ENCODE assay signal across 18 cellular contexts in genomic region chr5:133700251-133700650, GRCh38.
"Had no signal": no experiment of that assay in that cellular context is flagged by ENCODE, and none has a peak within 500 bp of the region (broad histone marks: within the 10 kb centered on the region; RNA-seq: fewer than 3 reads in every experiment).

No MANE protein-coding gene starts in this region.

- FAIRE-seq: keratinocyte had no signal

- H3K27me3 ChIP-seq: body of pancreas, dorsolateral prefrontal cortex, tibial nerve, vagina had no signal

- H3K9me3 Mint-ChIP-seq: activated CD4-positive, alpha-beta memory T cell treated with anti-CD3 and anti-CD28 coated beads for 36 hours; activated naive CD8-positive, alpha-beta T cell treated with anti-CD3 and anti-CD28 coated beads for 36 hours; endodermal cell had no signal

- H3K9me3 ChIP-seq: body of pancreas, lower lobe of right lung, tibial nerve, vagina had no signal

- H3K27ac ChIP-seq: body of pancreas, dorsolateral prefrontal cortex, lower lobe of right lung, tibial nerve, vagina, WERI-Rb-1 had no signal

- H3K27ac Mint-ChIP-seq: activated CD4-positive, alpha-beta memory T cell treated with anti-CD3 and anti-CD28 coated beads for 36 hours; activated naive CD8-positive, alpha-beta T cell treated with anti-CD3 and anti-CD28 coated beads for 36 hours; activated T-cell treated with anti-CD3 and anti-CD28 coated beads, Interleukin-2, amount 50 U/mL, for 72 hours; endodermal cell; natural killer cell had no signal

- H3K4me3 Mint-ChIP-seq: activated CD4-positive, alpha-beta memory T cell treated with anti-CD3 and anti-CD28 coated beads for 36 hours; activated naive CD8-positive, alpha-beta T cell treated with anti-CD3 and anti-CD28 coated beads for 36 hours; endodermal cell; natural killer cell had no signal

- H3K36me3 Mint-ChIP-seq: activated CD4-positive, alpha-beta memory T cell treated with anti-CD3 and anti-CD28 coated beads for 36 hours; activated naive CD8-positive, alpha-beta T cell treated with anti-CD3 and anti-CD28 coated beads for 36 hours; natural killer cell had no signal

- H3K4me3 ChIP-seq: body of pancreas, dorsolateral prefrontal cortex, lower lobe of right lung, tibial nerve, vagina had no signal

- H3K4me1 Mint-ChIP-seq: endodermal cell had no signal

- DNase-seq: activated CD4-positive, alpha-beta memory T cell treated with anti-CD3 and anti-CD28 coated beads for 36 hours; activated naive CD8-positive, alpha-beta T cell treated with anti-CD3 and anti-CD28 coated beads for 36 hours; activated T-cell treated with anti-CD3 and anti-CD28 coated beads, Interleukin-2, amount 50 U/mL, for 72 hours; body of pancreas; caudate nucleus; dorsolateral prefrontal cortex; foreskin melanocyte; hypothalamus; lower lobe of right lung; natural killer cell; occipital lobe; posterior cingulate gyrus; stimulated activated naive CD4-positive, alpha-beta T cell treated with Interleukin-2 at 50 U/mL for 16 hours; WERI-Rb-1 had no signal

- H3K36me3 ChIP-seq: lower lobe of right lung, tibial nerve, vagina, WERI-Rb-1 had no signal

- H3K27me3 Mint-ChIP-seq: activated naive CD8-positive, alpha-beta T cell treated with anti-CD3 and anti-CD28 coated beads for 36 hours had no signal

- ATAC-seq: body of pancreas, lower lobe of right lung, natural killer cell had no signal

- H3K4me1 ChIP-seq: body of pancreas, lower lobe of right lung, tibial nerve, vagina had no signal
